10 cellular contexts compared by ENCODE assay signal in genomic region chr7:130998993-130999602, GRCh38.
DNase-seq lines count a peak whose midpoint lies in the region; ATAC-seq and TF ChIP-seq lines count a peak whose summit lies in the region.
"Had no signal": no experiment of that assay in that cellular context is flagged by ENCODE, and none has a peak within 500 bp of the region (broad histone marks: within the 10 kb centered on the region; RNA-seq: fewer than 3 reads in every experiment).

No MANE protein-coding gene starts in this region.

- H3K27ac Mint-ChIP-seq in CD4-positive, CD25-positive, alpha-beta regulatory T cell = peak overlapping the region; percentile 39 to 87 (median 73)
- H3K27ac Mint-ChIP-seq in IgD-negative memory B cell (peak overlapping the region; percentile 36 to 68 (median 59)), mesothelial cell of epicardium (peak overlapping the region; percentile 72)

- peaks cover 21% of the 10 kb centered on the region for H3K36me3 Mint-ChIP-seq in CD4-positive, CD25-positive, alpha-beta regulatory T cell
- H3K36me3 Mint-ChIP-seq in IgD-negative memory B cell = no peaks in the 10 kb centered on the region
- no peaks in the 10 kb centered on the region for H3K36me3 Mint-ChIP-seq in mesothelial cell of epicardium

- TF ChIP-seq CTCF in astrocyte of the spinal cord (IDR thresholded peaks at IDR 0.05; ENCODE audit: low read depth, low read length) (no peak), mesothelial cell of epicardium (IDR thresholded peaks at IDR 0.05; ENCODE audit: unreplicated experiment) (no peak)

- in situ Hi-C loops in astrocyte of the spinal cord (cut with HindIII; ENCODE audit: low sequenced_read_pairs) = no loop called here

- no peaks in the 10 kb centered on the region for H3K27me3 ChIP-seq in CD4-positive, CD25-positive, alpha-beta regulatory T cell (ENCODE audit: control insufficient read depth, insufficient read depth, low read length)

- H3K9me3 Mint-ChIP-seq in CD4-positive, CD25-positive, alpha-beta regulatory T cell = no peaks in the 10 kb centered on the region
- H3K9me3 Mint-ChIP-seq in IgD-negative memory B cell (no peaks in the 10 kb centered on the region), mesothelial cell of epicardium (peaks cover 7% of the 10 kb centered on the region)

- no peaks in the 10 kb centered on the region for H3K27me3 Mint-ChIP-seq in CD4-positive, CD25-positive, alpha-beta regulatory T cell
- H3K27me3 Mint-ChIP-seq in IgD-negative memory B cell (no peaks in the 10 kb centered on the region), mesothelial cell of epicardium (ENCODE audit: low read depth) (no peaks in the 10 kb centered on the region)

- ATAC-seq in CD4-positive, CD25-positive, alpha-beta regulatory T cell (ENCODE audit: low read depth in 2 of 2) = no peak
- ATAC-seq in GM18909 (IDR thresholded peaks at IDR 0.05; ENCODE audit: poor library complexity, unreplicated experiment) = no peak
- ATAC-seq in GM21717 (IDR thresholded peaks at IDR 0.05; ENCODE audit: unreplicated experiment) = no peak
- no peak for ATAC-seq in HG03097 (IDR thresholded peaks at IDR 0.05; ENCODE audit: low FRiP score, unreplicated experiment)

- peak overlapping the region; percentile 26 for H3K4me3 ChIP-seq in CD4-positive, CD25-positive, alpha-beta regulatory T cell (ENCODE audit: low read depth, low read length)
- H3K4me3 ChIP-seq in astrocyte of the spinal cord (ENCODE audit: low read depth, low read length) = no peak overlapping the region

- H3K36me3 ChIP-seq in CD4-positive, CD25-positive, alpha-beta regulatory T cell (ENCODE audit: control insufficient read depth, insufficient read depth, low read length) = peaks cover 10% of the 10 kb centered on the region

- peaks cover 73% of the 10 kb centered on the region for H3K4me1 ChIP-seq in CD4-positive, CD25-positive, alpha-beta regulatory T cell (ENCODE audit: control insufficient read depth, insufficient read depth, low read length, poor library complexity, severe bottlenecking)

- peaks cover 56 to 90% (median 71%) of the 10 kb centered on the region in 4 donors for H3K4me1 Mint-ChIP-seq in CD4-positive, CD25-positive, alpha-beta regulatory T cell
- H3K4me1 Mint-ChIP-seq in IgD-negative memory B cell = peaks cover 53 to 62% (median 57%) of the 10 kb centered on the region in 3 donors
- H3K4me1 Mint-ChIP-seq in mesothelial cell of epicardium = peaks cover 58% of the 10 kb centered on the region

- H3K4me3 Mint-ChIP-seq in CD4-positive, CD25-positive, alpha-beta regulatory T cell = peak overlapping the region in 3 of 4 donors; percentile 9 to 67 (median 55)
- H3K4me3 Mint-ChIP-seq in IgD-negative memory B cell (peak overlapping the region in 1 of 4 donors; percentile 46), mesothelial cell of epicardium (no peak overlapping the region)
- H3K4me3 Mint-ChIP-seq: CD14-positive monocyte had no signal

- no peaks in the 10 kb centered on the region for H3K9me3 ChIP-seq in CD4-positive, CD25-positive, alpha-beta regulatory T cell (ENCODE audit: control insufficient read depth in 2 of 2, low read length in 2 of 2)

- DNase-seq in CD4-positive, CD25-positive, alpha-beta regulatory T cell = no peak
- peak; percentile 62 for DNase-seq in astrocyte of the spinal cord (ENCODE audit: low read depth, low spot score)
- no peak for DNase-seq in mesothelial cell of epicardium (ENCODE audit: low spot score in 2 of 2, unreplicated experiment in 2 of 2)
- DNase-seq in COLO829 (ENCODE audit: low spot score) = no peak
- DNase-seq: NCI-H774 had no signal

- H3K27ac ChIP-seq in CD4-positive, CD25-positive, alpha-beta regulatory T cell (ENCODE audit: insufficient read depth, low read length, poor library complexity, severe bottlenecking) = no peak overlapping the region
